12 cellular contexts compared by ENCODE assay signal in genomic region chr4:114870987-114871386, GRCh38.
"Had no signal": no experiment of that assay in that cellular context is flagged by ENCODE, and none has a peak within 500 bp of the region (broad histone marks: within the 10 kb centered on the region; RNA-seq: fewer than 3 reads in every experiment).

No MANE protein-coding gene starts in this region.

- DNase-seq: activated CD4-positive, alpha-beta T cell treated with anti-CD3 and anti-CD28 coated beads for 36 hours; activated CD4-positive, alpha-beta T cell treated with anti-CD3 and anti-CD28 coated beads, Interleukin-2, amount 50 U/mL, for 48 hours; activated naive CD8-positive, alpha-beta T cell treated with anti-CD3 and anti-CD28 coated beads for 36 hours; amniotic stem cell; foreskin fibroblast; left cardiac atrium; mesenchymal stem cell; naive thymus-derived CD4-positive, alpha-beta T cell; stimulated activated CD4-positive, alpha-beta T cell treated with anti-CD3 and anti-CD28 coated beads, Interleukin-12 subunit alpha, Interleukin-12 subunit beta, amount 100 ng/mL, for 4 hours; stimulated activated CD4-positive, alpha-beta T cell treated with anti-CD3 and anti-CD28 coated beads, Interleukin-1b, Interleukin-23, amount 100 ng/mL, for 48 hours; uterus had no signal

- ATAC-seq: activated CD4-positive, alpha-beta T cell treated with anti-CD3 and anti-CD28 coated beads for 36 hours; left cardiac atrium; naive thymus-derived CD4-positive, alpha-beta T cell; WTC11 had no signal
